15 cellular contexts compared by ENCODE assay signal in the genomic region with DNA sequence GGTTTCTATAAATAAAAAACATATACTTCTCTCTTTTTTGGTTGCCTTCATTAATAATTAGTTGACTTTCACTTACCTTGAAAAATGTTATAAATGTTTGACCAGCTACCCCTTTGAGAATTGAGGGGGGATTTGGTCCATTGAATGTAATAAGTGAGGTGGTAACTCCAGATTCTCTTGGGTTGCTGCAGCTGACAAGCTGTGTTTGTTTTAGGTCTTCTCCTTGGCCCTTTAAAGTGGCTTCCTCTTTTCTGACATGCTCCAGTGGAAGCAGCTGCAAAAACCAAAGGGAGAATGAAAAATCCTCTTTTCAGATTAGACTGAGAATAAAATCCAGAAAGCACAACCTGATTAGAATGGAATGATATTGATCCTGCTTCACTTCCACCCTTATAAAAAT.
DNase-seq lines count a peak whose midpoint lies in the region; ATAC-seq and TF ChIP-seq lines count a peak whose summit lies in the region.
"Had no signal": no experiment of that assay in that cellular context is flagged by ENCODE, and none has a peak within 500 bp of the region (broad histone marks: within the 10 kb centered on the region; RNA-seq: fewer than 3 reads in every experiment).

No MANE protein-coding gene starts in this region.

- peaks cover 0 to 4% (median 2%) of the 10 kb centered on the region in 7 donors for H3K9me3 Mint-ChIP-seq in naive B cell
- peaks cover 4 to 7% of the 10 kb centered on the region in 2 donors for H3K9me3 Mint-ChIP-seq in effector memory CD8-positive, alpha-beta T cell

- DNase-seq in naive B cell (peak; percentile 6), kidney glomerular epithelial cell (lab: John Stamatoyannopoulos, UW) (no peak), anterior cingulate cortex (lab: John Stamatoyannopoulos, UW) (no peak)
- no peak for DNase-seq in effector memory CD8-positive, alpha-beta T cell
- DNase-seq: DMS 273 treated with DMSO at 0.1 percent for 48 hours, EL, MM.1S, NCI-H1105 treated with DMSO at 0.1 percent for 48 hours, NCI-H187, SIG-M5, T-helper 2 cell had no signal

- H3K4me3 Mint-ChIP-seq in naive B cell = peak overlapping the region in 6 of 8 donors; percentile 5 to 75 (median 44)
- no peak overlapping the region for H3K4me3 Mint-ChIP-seq in effector memory CD8-positive, alpha-beta T cell

- no peak for TF ChIP-seq POLR2A in GM18505 (IDR thresholded peaks at IDR 0.05; ENCODE audit: borderline replicate concordance, extremely low read depth, insufficient read depth, insufficient read length)

- H3K27me3 Mint-ChIP-seq in naive B cell = no peaks in the 10 kb centered on the region
- no peaks in the 10 kb centered on the region for H3K27me3 Mint-ChIP-seq in effector memory CD8-positive, alpha-beta T cell

- H3K36me3 Mint-ChIP-seq in naive B cell = no peaks in the 10 kb centered on the region
- H3K36me3 Mint-ChIP-seq in effector memory CD8-positive, alpha-beta T cell (ENCODE audit: insufficient read depth) = no peaks in the 10 kb centered on the region

- H3K27ac Mint-ChIP-seq in naive B cell = peak overlapping the region in 4 of 6 donors; percentile 73 to 84 (median 78)
- no peak overlapping the region for H3K27ac Mint-ChIP-seq in effector memory CD8-positive, alpha-beta T cell

- peak; percentile 63 for ATAC-seq in GM18505 (IDR thresholded peaks at IDR 0.05; ENCODE audit: unreplicated experiment)
- ATAC-seq in GM19467 (IDR thresholded peaks at IDR 0.05; ENCODE audit: unreplicated experiment) = peak; percentile 76
- ATAC-seq in HG03354 (IDR thresholded peaks at IDR 0.05; ENCODE audit: poor library complexity, severe bottlenecking, unreplicated experiment) = peak; percentile 78
- peak in 1 of 2 donors; percentile 69 for ATAC-seq in naive B cell (ENCODE audit: low read depth in 2 of 2)
- no peak for ATAC-seq in effector memory CD8-positive, alpha-beta T cell (replicated peaks)
- ATAC-seq: HepG2 had no signal

- peaks cover 9 to 28% (median 20%) of the 10 kb centered on the region in 3 donors for H3K4me1 Mint-ChIP-seq in naive B cell
- H3K4me1 Mint-ChIP-seq in effector memory CD8-positive, alpha-beta T cell (ENCODE audit: low read depth in 2 of 2) = no peaks in the 10 kb centered on the region

Comparison
In these comparisons a context has a peak if more than half of its experiments do, and no peak if none do; other contexts are left out.
1. H3K27ac Mint-ChIP-seq: peak in naive B cell (4 of 6); none in effector memory CD8-positive, alpha-beta T cell (0 of 2).
2. H3K4me3 Mint-ChIP-seq: peak in naive B cell (6 of 8); none in effector memory CD8-positive, alpha-beta T cell (0 of 2).